Comparison of ENCODE assay signal across 8 cellular contexts in genomic region chrX:48520976-48521352, GRCh38. TPM values are rescaled to one million over a fixed set of nuclear protein-coding genes. Genes with fewer than 3 reads are reported as not detected.
DNase-seq lines count a peak whose midpoint lies in the region; ATAC-seq, FAIRE-seq and TF ChIP-seq lines count a peak whose summit lies in the region.

No MANE protein-coding gene starts in this region.

- H3K36me3 ChIP-seq in GM06990 (ENCODE audit: control insufficient read depth, insufficient read depth, low read length) (no peaks in the 10 kb centered on the region; the same call in 1 of the 2 replicates), ovary (no peaks in the 10 kb centered on the region)

- no peak for FAIRE-seq in GM12891 (lab: Jason Lieb, UNC)

- TF ChIP-seq EP300 in ovary (IDR thresholded peaks at IDR 0.05): no peak

- H3K27me3 ChIP-seq in GM06990 (replicated peaks; ENCODE audit: control insufficient read depth, insufficient read depth, low read length) (no peaks in the 10 kb centered on the region), dorsolateral prefrontal cortex (peaks cover 0 to 28% (median 3%) of the 10 kb centered on the region in 45 donors), ovary (no peaks in the 10 kb centered on the region)

- H3K9me3 ChIP-seq in ovary: no peaks in the 10 kb centered on the region

- no peak for TF ChIP-seq POLR2A in ovary (IDR thresholded peaks at IDR 0.05)
- TF ChIP-seq POLR2A in GM12891 (IDR thresholded peaks at IDR 0.05; ENCODE audit: low read depth, low read length): no peak

- intact Hi-C loops in dorsolateral prefrontal cortex (cut with DNase I): no loop called here
- intact Hi-C loops in ovary (cut with DNase I): no loop called here

- H3K4me1 ChIP-seq in ovary (ENCODE audit: insufficient read depth): no peaks in the 10 kb centered on the region

- no peak for TF ChIP-seq CTCF in GM06990 (IDR thresholded peaks at IDR 0.05; ENCODE audit: insufficient read depth, low read length, poor library complexity, severe bottlenecking)
- no peak for TF ChIP-seq CTCF in dorsolateral prefrontal cortex (IDR thresholded peaks at IDR 0.05 in 54 of 56, conservative IDR thresholded peaks at IDR 0.05 in 2 of 56; ENCODE audit: low read depth in 1 of 56, partially characterized antibody in 56 of 56)
- TF ChIP-seq CTCF in ovary (IDR thresholded peaks at IDR 0.05): no peak

- peak overlapping the region in 26 of 59 donors; percentile 25 to 76 (median 66) for H3K27ac ChIP-seq in dorsolateral prefrontal cortex
- no peak overlapping the region for H3K27ac ChIP-seq in ovary

- peak overlapping the region; percentile 86 for H3K4me3 ChIP-seq in GM06990 (replicated peaks; ENCODE audit: low read depth, low read length)
- H3K4me3 ChIP-seq in dorsolateral prefrontal cortex: peak overlapping the region in 57 of 59 donors; percentile 30 to 73 (median 60)
- H3K4me3 ChIP-seq in ovary: peak overlapping the region; percentile 54

- WGBS in ovary, 3 donors: 42 to 61% (median 45%) methylated on average over 2 of the region's 2 CpGs

- ATAC-seq in HG02852 (IDR thresholded peaks at IDR 0.05; ENCODE audit: unreplicated experiment): no peak
- ATAC-seq in HG02763 (IDR thresholded peaks at IDR 0.05; ENCODE audit: unreplicated experiment): no peak

- DNase-seq in GM06990 (ENCODE audit: extremely low read depth, insufficient read length): no peak
- DNase-seq in NCI-H2171 (lab: John Stamatoyannopoulos, UW): peak; percentile 6
- peak in 2 of 10 donors; percentile 5 to 33 for DNase-seq in dorsolateral prefrontal cortex
- no peak for DNase-seq in ovary
- DNase-seq in GM12891 (ENCODE audit: insufficient read length, low spot score): no peak
- DNase-seq in stimulated activated CD4-positive, alpha-beta T cell treated with anti-CD3 and anti-CD28 coated beads, Interleukin-4, amount 100 ng/mL, for 24 hours: no peak

TF ChIP-seq in GM12891, 5 proteins besides CTCF, POLR2A, EP300 and RAD21:
- TF ChIP-seq TAF1 (IDR thresholded peaks at IDR 0.05; ENCODE audit: low read depth, low read length): no peak
- TF ChIP-seq POU2F2 (IDR thresholded peaks at IDR 0.05; ENCODE audit: low read depth, low read length): no peak
- TF ChIP-seq SPI1 (IDR thresholded peaks at IDR 0.05; ENCODE audit: low read depth, low read length): no peak
- no peak for TF ChIP-seq PAX5 (IDR thresholded peaks at IDR 0.05; ENCODE audit: insufficient read depth, low read length, severe bottlenecking)
TF ChIP-seq in GM12891: peak in this region for 0.

RNA-seq across cellular contexts. Expression of gene EBP, which starts 0.6 kb away (rescaled TPM):
- total RNA-seq in dorsolateral prefrontal cortex: 10 to 100 TPM; 13.5 to 43.9 (median 25.0) TPM
- total RNA-seq in ovary: 10 to 100 TPM; 15.4 to 83.3 (median 20.0) TPM
- 100 to 1,000 TPM in 1 of 2 donors, 10 to 100 TPM in 1; 28.3 to 117 TPM for polyA plus RNA-seq in ovary
- 95.9 TPM for polyA plus RNA-seq in GM12891 (2012; ENCODE audit: low read depth, missing spikeins)

RNA-seq across cellular contexts. Expression of gene PORCN, which starts 12.2 kb away (rescaled TPM):
- total RNA-seq in dorsolateral prefrontal cortex: 10 to 100 TPM; 13.7 to 42.8 (median 26.2) TPM
- total RNA-seq in ovary: 10 to 100 TPM in 3 of 7 donors, 1 to 10 TPM in 4; 8.0 to 13.9 (median 9.9) TPM
- polyA plus RNA-seq in ovary: 10 to 100 TPM in 1 of 2 donors, 1 to 10 TPM in 1; 7.6 to 10.9 TPM
- polyA plus RNA-seq in GM12891 (2012; ENCODE audit: low read depth, missing spikeins): 8.8 TPM

RNA-seq across cellular contexts. Expression of gene TBC1D25, which starts 18.6 kb away (rescaled TPM):
- total RNA-seq in dorsolateral prefrontal cortex (10 to 100 TPM; 15.0 to 35.0 (median 22.4) TPM), ovary (10 to 100 TPM in 6 of 7 donors, 1 to 10 TPM in 1; 8.1 to 16.0 (median 12.2) TPM)
- 10 to 100 TPM in 1 of 2 donors, 1 to 10 TPM in 1; 8.5 to 10.8 TPM for polyA plus RNA-seq in ovary
- 11.4 TPM for polyA plus RNA-seq in GM12891 (2012; ENCODE audit: low read depth, missing spikeins)

RNA-seq across cellular contexts. Expression of gene FTSJ1, which starts 45.0 kb away (rescaled TPM):
- total RNA-seq in dorsolateral prefrontal cortex: 10 to 100 TPM; 18.1 to 39.2 (median 27.8) TPM
- 10 to 100 TPM; 23.2 to 45.9 (median 32.7) TPM for total RNA-seq in ovary
- polyA plus RNA-seq in ovary: 10 to 100 TPM; 24.8 to 28.2 TPM
- 31.0 TPM for polyA plus RNA-seq in GM12891 (2012; ENCODE audit: low read depth, missing spikeins)

RNA-seq across cellular contexts. Expression of gene SLC38A5, which starts 50.9 kb away (rescaled TPM):
- total RNA-seq in dorsolateral prefrontal cortex (10 to 100 TPM in 104 of 120 experiments, 1 to 10 TPM in 16; 5.3 to 51.8 (median 17.5) TPM), ovary (10 to 100 TPM in 4 of 7 donors, 1 to 10 TPM in 3; 6.2 to 26.0 (median 13.6) TPM)
- polyA plus RNA-seq in ovary: 10 to 100 TPM in 1 of 2 donors, 1 to 10 TPM in 1; 8.3 to 10.7 TPM
- 29.4 TPM for polyA plus RNA-seq in GM12891 (2012; ENCODE audit: low read depth, missing spikeins)
